ENCODE assay signal across 31 cellular contexts in genomic region chr5:169153405-169153804, GRCh38.
DNase-seq lines count a peak whose midpoint lies in the region; ATAC-seq and TF ChIP-seq lines count a peak whose summit lies in the region.
"Had no signal": no experiment of that assay in that cellular context is flagged by ENCODE, and none has a peak within 500 bp of the region (broad histone marks: within the 10 kb centered on the region; RNA-seq: fewer than 3 reads in every experiment).

No MANE protein-coding gene starts in this region.

- TF ChIP-seq POLR2A in heart left ventricle (IDR thresholded peaks at IDR 0.05), result no peak

- H3K27ac ChIP-seq in heart left ventricle (no peak overlapping the region), neural progenitor cell (no peak overlapping the region)
- H3K27ac ChIP-seq: pancreas, upper lobe of right lung had no signal

- H3K9me3 ChIP-seq in heart left ventricle (peaks cover 0 to 13% (median 4%) of the 10 kb centered on the region in 12 donors), neural progenitor cell (ENCODE audit: low read depth) (no peaks in the 10 kb centered on the region)
- H3K9me3 ChIP-seq: pancreas, upper lobe of right lung had no signal

- H3K27me3 Mint-ChIP-seq in neural progenitor cell (ENCODE audit: insufficient read depth, low read depth), result peaks cover 2% of the 10 kb centered on the region
- H3K27me3 Mint-ChIP-seq: activated CD4-positive, alpha-beta T cell treated with anti-CD3 and anti-CD28 coated beads, Interleukin-2, amount 10 ng/mL, durations not matched to agents 24 days and 14 days; activated naive CD8-positive, alpha-beta T cell treated with anti-CD3 and anti-CD28 coated beads, Interleukin-2, amount 50 U/mL, for 24 hours had no signal

- no peaks in the 10 kb centered on the region for H3F3A ChIP-seq in neural progenitor cell (ENCODE audit: low read depth)

- H3K4me2 ChIP-seq in neural progenitor cell, result no peak overlapping the region

- no peak overlapping the region for H2AFZ ChIP-seq in neural progenitor cell (replicated peaks)

- H3K27me3 ChIP-seq in heart left ventricle, result no peaks in the 10 kb centered on the region
- no peaks in the 10 kb centered on the region for H3K27me3 ChIP-seq in neural progenitor cell
- no peaks in the 10 kb centered on the region for H3K27me3 ChIP-seq in H7 (ENCODE audit: control insufficient read depth, insufficient read depth, low read length)
- H3K27me3 ChIP-seq: MG63, pancreas, upper lobe of right lung had no signal

- peak overlapping the region; percentile 10 for H3K27ac Mint-ChIP-seq in neural progenitor cell
- H3K27ac Mint-ChIP-seq: activated CD4-positive, alpha-beta T cell treated with anti-CD3 and anti-CD28 coated beads, Interleukin-2, amount 10 ng/mL, durations not matched to agents 24 days and 14 days; activated naive CD8-positive, alpha-beta T cell treated with anti-CD3 and anti-CD28 coated beads, Interleukin-2, amount 50 U/mL, for 24 hours; CD8-positive, alpha-beta T cell; immature natural killer cell; naive thymus-derived CD8-positive, alpha-beta T cell had no signal

- H3K4me3 Mint-ChIP-seq in neural progenitor cell, result no peak overlapping the region
- H3K4me3 Mint-ChIP-seq: activated CD4-positive, alpha-beta T cell treated with anti-CD3 and anti-CD28 coated beads, Interleukin-2, amount 10 ng/mL, durations not matched to agents 24 days and 14 days; activated naive CD8-positive, alpha-beta T cell treated with anti-CD3 and anti-CD28 coated beads, Interleukin-2, amount 50 U/mL, for 24 hours; CD8-positive, alpha-beta T cell; immature natural killer cell; naive thymus-derived CD8-positive, alpha-beta T cell had no signal

- H4K20me1 ChIP-seq in neural progenitor cell (ENCODE audit: low read depth), result no peaks in the 10 kb centered on the region

- intact Hi-C loops in left cardiac atrium (cut with DNase I), result no loop called here
- intact Hi-C loops in heart left ventricle (cut with DNase I), result no loop called here

- H3K4me3 ChIP-seq in heart left ventricle, result no peak overlapping the region
- H3K4me3 ChIP-seq in fibroblast of the aortic adventitia (ENCODE audit: low read depth, low read length), result no peak overlapping the region
- no peak overlapping the region for H3K4me3 ChIP-seq in neural progenitor cell
- H3K4me3 ChIP-seq in H7 (ENCODE audit: insufficient read depth, low read depth, low read length), result no peak overlapping the region
- H3K4me3 ChIP-seq: GM12878, MG63, pancreas, upper lobe of right lung had no signal

- no peak for DNase-seq in left cardiac atrium
- no peak for DNase-seq in heart left ventricle
- DNase-seq in fibroblast of the aortic adventitia (ENCODE audit: low read depth), result peak; percentile 86
- DNase-seq in neural progenitor cell (ENCODE audit: low spot score), result no peak
- no peak for DNase-seq in NCI-H146 (lab: John Stamatoyannopoulos, UW)
- no peak for DNase-seq in H7
- no peak for DNase-seq in activated gamma-delta T cell (lab: John Stamatoyannopoulos, UW)
- no peak for DNase-seq in activated effector memory CD4-positive, alpha-beta T cell treated with Interleukin-2 at 50 U/mL for 16 hours
- DNase-seq: activated CD4-positive, alpha-beta T cell treated with anti-CD3 and anti-CD28 coated beads, Interleukin-2, amount 10 ng/mL, durations not matched to agents 24 days and 14 days; activated naive CD8-positive, alpha-beta T cell treated with anti-CD3 and anti-CD28 coated beads, Interleukin-2, amount 50 U/mL, for 24 hours; activated T-cell treated with anti-CD3 and anti-CD28 coated beads, Interleukin-2, amount 50 U/mL, for 1 hour; CD8-positive, alpha-beta T cell; DMS 273 treated with DMSO at 0.1 percent for 48 hours; effector CD4-positive, alpha-beta T cell; EL; hippocampal formation; immature natural killer cell; KBM-7; MG63; midbrain; naive thymus-derived CD8-positive, alpha-beta T cell; NCI-H1436; NCI-H446 treated with DMSO at 0.1 percent for 48 hours; pancreas; retina; RPMI8226; stimulated activated CD4-positive, alpha-beta T cell treated with anti-CD3 and anti-CD28 coated beads, Interleukin-12 subunit alpha, Interleukin-12 subunit beta, amount 100 ng/mL, for 4 hours; stimulated activated CD4-positive, alpha-beta T cell treated with anti-CD3 and anti-CD28 coated beads, Interleukin-4, amount 100 ng/mL, for 1 hour; upper lobe of right lung had no signal

- H3K9ac ChIP-seq in neural progenitor cell, result no peak overlapping the region

- no peaks in the 10 kb centered on the region for H3K36me3 ChIP-seq in heart left ventricle
- no peaks in the 10 kb centered on the region for H3K36me3 ChIP-seq in neural progenitor cell
- H3K36me3 ChIP-seq in H7 (replicated peaks; ENCODE audit: control insufficient read depth, insufficient read depth, low read length), result no peaks in the 10 kb centered on the region
- H3K36me3 ChIP-seq: MG63, pancreas, upper lobe of right lung had no signal

- 18 to 55% (median 45%) methylated on average over 2 of the region's 2 CpGs for WGBS in heart left ventricle, 4 donors

- no peak for TF ChIP-seq CTCF in heart left ventricle (IDR thresholded peaks at IDR 0.05)
- TF ChIP-seq CTCF in fibroblast of the aortic adventitia (IDR thresholded peaks at IDR 0.05; ENCODE audit: insufficient read depth, low read length), result no peak
- no peak for TF ChIP-seq CTCF in neural progenitor cell (IDR thresholded peaks at IDR 0.05)

- H3K36me3 Mint-ChIP-seq in neural progenitor cell, result peaks cover 6% of the 10 kb centered on the region
- H3K36me3 Mint-ChIP-seq: CD8-positive, alpha-beta T cell; immature natural killer cell had no signal

- H3K9me3 Mint-ChIP-seq in neural progenitor cell, result peaks cover 18% of the 10 kb centered on the region

- H3K4me1 Mint-ChIP-seq in neural progenitor cell, result peaks cover 27% of the 10 kb centered on the region
- H3K4me1 Mint-ChIP-seq: activated CD4-positive, alpha-beta T cell treated with anti-CD3 and anti-CD28 coated beads, Interleukin-2, amount 10 ng/mL, durations not matched to agents 24 days and 14 days; activated naive CD8-positive, alpha-beta T cell treated with anti-CD3 and anti-CD28 coated beads, Interleukin-2, amount 50 U/mL, for 24 hours; immature natural killer cell had no signal

- ATAC-seq in left cardiac atrium, result peak; percentile 42 to 68
- ATAC-seq in heart left ventricle, result no peak
- ATAC-seq: activated naive CD8-positive, alpha-beta T cell treated with anti-CD3 and anti-CD28 coated beads, Interleukin-2, amount 50 U/mL, for 24 hours; CD8-positive, alpha-beta T cell; GM12878; left lobe of liver; naive thymus-derived CD8-positive, alpha-beta T cell; upper lobe of right lung had no signal

- H3K79me2 ChIP-seq in neural progenitor cell (ENCODE audit: low read depth), result no peaks in the 10 kb centered on the region

- H3K4me1 ChIP-seq in heart left ventricle (peaks cover 0 to 7% (median 0%) of the 10 kb centered on the region in 12 donors), neural progenitor cell (peaks cover 9% of the 10 kb centered on the region)
- H3K4me1 ChIP-seq: pancreas had no signal

Comparison
In these comparisons a context has a peak if more than half of its experiments do, and no peak if none do; other contexts are left out.
1. ATAC-seq: peak in left cardiac atrium (2 of 2); none in heart left ventricle (0 of 4).